ENCODE assay signal across 18 cellular contexts in genomic region chr2:73946666-73947065, GRCh38. TPM values are rescaled to one million over a fixed set of nuclear protein-coding genes. Genes with fewer than 3 reads are reported as not detected.
"Had no signal": no experiment of that assay in that cellular context is flagged by ENCODE, and none has a peak within 500 bp of the region (broad histone marks: within the 10 kb centered on the region; RNA-seq: fewer than 3 reads in every experiment).

No MANE protein-coding gene starts in this region.

- H3K36me3 ChIP-seq: ovary had no signal

- H3K4me1 ChIP-seq: foreskin keratinocyte, psoas muscle, SJSA1 had no signal

- H3K9me3 Mint-ChIP-seq: activated CD4-positive, alpha-beta memory T cell treated with anti-CD3 and anti-CD28 coated beads for 36 hours; activated T-cell treated with anti-CD3 and anti-CD28 coated beads, Interleukin-2, amount 50 U/mL, for 4 hours; stimulated activated naive CD8-positive, alpha-beta T cell treated with anti-CD3 and anti-CD28 coated beads, Interleukin-15, amount 100 ng/mL, for 72 hours had no signal

- H3K4me3 ChIP-seq: left ventricle myocardium inferior, ovary, psoas muscle, SJSA1 had no signal

- H3K4me3 Mint-ChIP-seq: activated CD4-positive, alpha-beta memory T cell treated with anti-CD3 and anti-CD28 coated beads for 36 hours; activated CD4-positive, alpha-beta T cell treated with anti-CD3 and anti-CD28 coated beads for 36 hours; activated T-cell treated with anti-CD3 and anti-CD28 coated beads, Interleukin-2, amount 50 U/mL, for 4 hours; stimulated activated naive CD8-positive, alpha-beta T cell treated with anti-CD3 and anti-CD28 coated beads, Interleukin-15, amount 100 ng/mL, for 72 hours had no signal

- H3K27ac Mint-ChIP-seq: activated CD4-positive, alpha-beta memory T cell treated with anti-CD3 and anti-CD28 coated beads for 36 hours; stimulated activated naive CD8-positive, alpha-beta T cell treated with anti-CD3 and anti-CD28 coated beads, Interleukin-15, amount 100 ng/mL, for 72 hours had no signal

- H3K9me3 ChIP-seq: left ventricle myocardium inferior, ovary, psoas muscle, SJSA1 had no signal

- H3K27me3 ChIP-seq: foreskin keratinocyte, ovary, SJSA1 had no signal

- H3K27me3 Mint-ChIP-seq: activated CD4-positive, alpha-beta memory T cell treated with anti-CD3 and anti-CD28 coated beads for 36 hours; activated CD4-positive, alpha-beta T cell treated with anti-CD3 and anti-CD28 coated beads for 36 hours; stimulated activated naive CD8-positive, alpha-beta T cell treated with anti-CD3 and anti-CD28 coated beads, Interleukin-15, amount 100 ng/mL, for 72 hours had no signal

- H3K27ac ChIP-seq: foreskin keratinocyte, left ventricle myocardium inferior, ovary, psoas muscle, SJSA1 had no signal

- DNase-seq: activated CD4-positive, alpha-beta memory T cell treated with anti-CD3 and anti-CD28 coated beads for 36 hours; activated CD4-positive, alpha-beta T cell treated with anti-CD3 and anti-CD28 coated beads for 36 hours; activated naive CD4-positive, alpha-beta T cell treated with anti-CD3 and anti-CD28 coated beads, Interleukin-2, amount 50 U/mL, for 16 hours; activated T-cell treated with anti-CD3 and anti-CD28 coated beads, Interleukin-2, amount 50 U/mL, for 4 hours; amniotic stem cell; foreskin keratinocyte; left ventricle myocardium inferior; ovary; psoas muscle; right cardiac atrium; small intestine; stimulated activated CD4-positive, alpha-beta T cell treated with anti-CD3 and anti-CD28 coated beads, Interleukin-4, amount 100 ng/mL, for 1 hour; stimulated activated naive CD8-positive, alpha-beta T cell treated with anti-CD3 and anti-CD28 coated beads, Interleukin-15, amount 100 ng/mL, for 72 hours; trophoblast cell had no signal

- ATAC-seq: activated CD4-positive, alpha-beta T cell treated with anti-CD3 and anti-CD28 coated beads for 36 hours; activated T-cell treated with anti-CD3 and anti-CD28 coated beads, Interleukin-2, amount 50 U/mL, for 4 hours; foreskin keratinocyte; psoas muscle; right cardiac atrium; stimulated activated naive CD8-positive, alpha-beta T cell treated with anti-CD3 and anti-CD28 coated beads, Interleukin-15, amount 100 ng/mL, for 72 hours had no signal

RNA-seq across cellular contexts. Expression of gene ACTG2, which starts 53.9 kb away (rescaled TPM):
- total RNA-seq: activated CD4-positive, alpha-beta memory T cell treated with anti-CD3 and anti-CD28 coated beads for 36 hours; dermis microvascular lymphatic vessel endothelial cell; epithelial cell of proximal tubule; T-helper 2 cell treated with Interferon-gamma antibody and Interleukin-4, amounts not matched to agents 100 ng/mL and 5 ng/mL, for 36 hours had no signal
